Comparison of ENCODE assay signal across 14 cellular contexts in the genomic region with DNA sequence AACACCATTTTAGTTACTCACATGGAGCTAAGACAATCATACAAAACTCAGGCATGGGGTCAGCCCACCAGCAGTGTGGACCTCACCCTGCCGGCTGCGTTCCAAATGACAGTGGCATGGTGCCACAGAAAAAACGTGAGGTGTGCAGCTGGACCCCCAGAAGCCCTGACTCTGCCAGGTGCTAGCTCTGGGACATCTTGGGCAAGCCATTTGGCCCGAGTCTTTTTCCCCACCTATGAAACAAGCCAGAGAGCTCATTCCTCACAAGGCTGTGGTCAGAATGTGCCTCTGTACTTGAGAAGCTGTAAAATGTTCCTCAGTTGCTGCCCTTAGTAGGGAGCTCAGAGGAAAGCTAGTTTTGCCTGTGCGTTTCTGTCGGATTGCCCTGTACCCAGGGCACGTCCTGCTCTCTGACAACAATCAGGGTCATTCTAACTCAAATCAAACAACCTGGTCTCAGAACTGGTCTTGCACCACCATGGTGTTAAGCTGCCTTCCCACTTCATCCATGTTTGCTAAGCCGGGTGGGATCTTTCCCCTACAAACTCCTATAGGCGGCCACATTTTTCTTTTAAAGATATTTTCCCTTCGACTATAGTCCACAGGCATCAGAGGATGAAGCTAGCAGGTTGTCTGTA. TPM values are rescaled to one million over a fixed set of nuclear protein-coding genes. Genes with fewer than 3 reads are reported as not detected.
DNase-seq lines count a peak whose midpoint lies in the region; ATAC-seq and TF ChIP-seq lines count a peak whose summit lies in the region.
"Had no signal": no experiment of that assay in that cellular context is flagged by ENCODE, and none has a peak within 500 bp of the region (broad histone marks: within the 10 kb centered on the region; RNA-seq: fewer than 3 reads in every experiment).

No MANE protein-coding gene starts in this region.

- no peaks in the 10 kb centered on the region for H3K9me3 Mint-ChIP-seq in activated T-helper 17 cell treated with anti-CD3 and anti-CD28 coated beads, Interleukin-2, amount 50 U/mL, for 72 hours
- peaks cover 13% of the 10 kb centered on the region for H3K9me3 Mint-ChIP-seq in type B pancreatic cell
- H3K9me3 Mint-ChIP-seq: HFFc6 had no signal

- no peak for TF ChIP-seq POLR2A in heart left ventricle (IDR thresholded peaks at IDR 0.05)
- TF ChIP-seq POLR2A in right lobe of liver (IDR thresholded peaks at IDR 0.05) = peak; percentile 3
- no peak for TF ChIP-seq POLR2A in lower leg skin (IDR thresholded peaks at IDR 0.05)

- H3K27ac Mint-ChIP-seq in activated T-helper 17 cell treated with anti-CD3 and anti-CD28 coated beads, Interleukin-2, amount 50 U/mL, for 72 hours = peak overlapping the region; percentile 8
- peak overlapping the region; percentile 72 for H3K27ac Mint-ChIP-seq in type B pancreatic cell

- H3K27me3 ChIP-seq in left ventricle myocardium inferior (ENCODE audit: low read depth) = no peaks in the 10 kb centered on the region
- no peaks in the 10 kb centered on the region for H3K27me3 ChIP-seq in heart left ventricle
- no peaks in the 10 kb centered on the region for H3K27me3 ChIP-seq in right lobe of liver
- no peaks in the 10 kb centered on the region for H3K27me3 ChIP-seq in SK-N-SH (ENCODE audit: insufficient read depth)
- H3K27me3 ChIP-seq: left lung, tibial artery had no signal

- H3K4me1 Mint-ChIP-seq in activated T-helper 17 cell treated with anti-CD3 and anti-CD28 coated beads, Interleukin-2, amount 50 U/mL, for 72 hours = peaks cover 33% of the 10 kb centered on the region
- peaks cover 62% of the 10 kb centered on the region for H3K4me1 Mint-ChIP-seq in type B pancreatic cell (ENCODE audit: unreplicated experiment)

- TF ChIP-seq EP300 in SK-N-SH (IDR thresholded peaks at IDR 0.05; ENCODE audit: borderline replicate concordance in 1 of 2, low read depth in 1 of 2, low read length in 1 of 2) = no peak

- CTCF ChIA-PET in SK-N-SH (lab: Yijun Ruan, JAX) = no interaction called here

- intact Hi-C loops in left ventricle myocardium inferior (cut with micrococcal nuclease) (no loop called here), heart left ventricle (cut with DNase I) (no loop called here), right lobe of liver (cut with DNase I) (no loop called here), lower leg skin (cut with DNase I; ENCODE audit: low total_unique reads) (no loop called here)

- TF ChIP-seq CTCF in left ventricle myocardium inferior (IDR thresholded peaks at IDR 0.05; ENCODE audit: borderline replicate concordance) = no peak
- TF ChIP-seq CTCF in heart left ventricle (IDR thresholded peaks at IDR 0.05) = no peak
- TF ChIP-seq CTCF in right lobe of liver (IDR thresholded peaks at IDR 0.05) = no peak
- no peak for TF ChIP-seq CTCF in type B pancreatic cell (conservative IDR thresholded peaks at IDR 0.05)
- TF ChIP-seq CTCF in lower leg skin (IDR thresholded peaks at IDR 0.05) = no peak
- no peak for TF ChIP-seq CTCF in SK-N-SH (IDR thresholded peaks at IDR 0.05)

- H3K4me2 ChIP-seq in SK-N-SH = no peak overlapping the region

- H4K20me1 ChIP-seq in SK-N-SH (ENCODE audit: insufficient read depth) = no peaks in the 10 kb centered on the region

- no peak for TF ChIP-seq RAD21 in SK-N-SH (IDR thresholded peaks at IDR 0.05; ENCODE audit: low read length)

- no peak overlapping the region for H3K4me3 ChIP-seq in left ventricle myocardium inferior
- H3K4me3 ChIP-seq in heart left ventricle = no peak overlapping the region
- no peak overlapping the region for H3K4me3 ChIP-seq in right lobe of liver
- no peak overlapping the region for H3K4me3 ChIP-seq in lower leg skin (ENCODE audit: low read depth, poor library complexity, severe bottlenecking)
- H3K4me3 ChIP-seq in SK-N-SH (ENCODE audit: low read depth in 2 of 2, low read length in 1 of 2) = no peak overlapping the region
- H3K4me3 ChIP-seq: left lung, tibial artery had no signal

- H3K27ac ChIP-seq in left ventricle myocardium inferior (replicated peaks) (peak overlapping the region; percentile 54), heart left ventricle (peak overlapping the region in 3 of 12 donors; percentile 5 to 34 (median 8)), right lobe of liver (peak overlapping the region; percentile 48 to 84 (median 73)), SK-N-SH (ENCODE audit: low read depth in 2 of 2, low read length in 1 of 2) (no peak overlapping the region)
- H3K27ac ChIP-seq: tibial artery had no signal

- 74 to 91% (median 75%) methylated on average over 7 to 10 of the region's 10 CpGs for WGBS in heart left ventricle, 4 donors
- WGBS in right lobe of liver (ENCODE audit: insufficient coverage, low coverage, low lambda C conversion rate, missing lambda C conversion rate) = 10% methylated on average over 5 of the region's 10 CpGs
- WGBS in lower leg skin, 2 donors = 65 to 67% methylated on average over 10 of the region's 10 CpGs
- WGBS in SK-N-SH (ENCODE audit: low lambda C conversion rate) = 80% methylated on average over 9 of the region's 10 CpGs

- POLR2A ChIA-PET in SK-N-SH (lab: Yijun Ruan, JAX) = no interaction called here

- no peak overlapping the region for H3K4me3 Mint-ChIP-seq in activated T-helper 17 cell treated with anti-CD3 and anti-CD28 coated beads, Interleukin-2, amount 50 U/mL, for 72 hours
- no peak overlapping the region for H3K4me3 Mint-ChIP-seq in type B pancreatic cell
- H3K4me3 Mint-ChIP-seq: HFFc6 had no signal

- DNase-seq in left ventricle myocardium inferior (no peak), heart left ventricle (no peak), right lobe of liver (no peak), type B pancreatic cell (ENCODE audit: extremely low spot score, unreplicated experiment) (no peak), lower leg skin (ENCODE audit: low spot score in 2 of 2) (no peak), SK-N-SH (no peak), activated gamma-delta T cell treated with Interleukin-2 at 50 U/mL for 16 hours (no peak)
- DNase-seq: activated T-cell treated with anti-CD3 and anti-CD28 coated beads, Interleukin-2, amount 50 U/mL, for 1 hour; HFFc6; left lung; MM.1S; tibial artery had no signal

- H3K4me1 ChIP-seq in left ventricle myocardium inferior (peaks cover 47% of the 10 kb centered on the region), heart left ventricle (peaks cover 0 to 58% (median 24%) of the 10 kb centered on the region in 12 donors), right lobe of liver (peaks cover 0 to 64% (median 28%) of the 10 kb centered on the region in 4 donors), SK-N-SH (ENCODE audit: control insufficient read depth in 1 of 2, insufficient read depth in 2 of 2, low read depth in 1 of 2, low read length in 1 of 2) (peaks cover 0 to 15% of the 10 kb centered on the region in 2 experiments; a peak in 2 of 4 replicates)

- no peaks in the 10 kb centered on the region for H3K36me3 Mint-ChIP-seq in activated T-helper 17 cell treated with anti-CD3 and anti-CD28 coated beads, Interleukin-2, amount 50 U/mL, for 72 hours (ENCODE audit: low read depth)
- peaks cover 4% of the 10 kb centered on the region for H3K36me3 Mint-ChIP-seq in type B pancreatic cell

- H3K79me2 ChIP-seq in SK-N-SH (ENCODE audit: insufficient read depth) = no peaks in the 10 kb centered on the region

- no peaks in the 10 kb centered on the region for H3K9me2 ChIP-seq in SK-N-SH

- H3K9ac ChIP-seq in SK-N-SH = no peak overlapping the region

- ATAC-seq in heart left ventricle (no peak), right lobe of liver (peak; percentile 41 to 68 (median 63))
- no peak for ATAC-seq in activated T-helper 17 cell treated with anti-CD3 and anti-CD28 coated beads, Interleukin-2, amount 50 U/mL, for 72 hours (replicated peaks)
- ATAC-seq: SK-N-SH treated with all-trans-retinoic acid at 6 μM for 48 hours had no signal

- H3K27me3 Mint-ChIP-seq in activated T-helper 17 cell treated with anti-CD3 and anti-CD28 coated beads, Interleukin-2, amount 50 U/mL, for 72 hours = no peaks in the 10 kb centered on the region
- H3K27me3 Mint-ChIP-seq in type B pancreatic cell = no peaks in the 10 kb centered on the region

- H3K9me3 ChIP-seq in left ventricle myocardium inferior (replicated peaks) (no peaks in the 10 kb centered on the region), heart left ventricle (no peaks in the 10 kb centered on the region), right lobe of liver (no peaks in the 10 kb centered on the region), SK-N-SH (no peaks in the 10 kb centered on the region)
- H3K9me3 ChIP-seq: left lung, tibial artery had no signal

- no peaks in the 10 kb centered on the region for H3K36me3 ChIP-seq in left ventricle myocardium inferior
- H3K36me3 ChIP-seq in heart left ventricle = no peaks in the 10 kb centered on the region
- no peaks in the 10 kb centered on the region for H3K36me3 ChIP-seq in right lobe of liver
- no peaks in the 10 kb centered on the region for H3K36me3 ChIP-seq in SK-N-SH (replicated peaks in 1 of 2; ENCODE audit: control insufficient read depth in 1 of 2, insufficient read depth in 2 of 2, low read length in 1 of 2)
- H3K36me3 ChIP-seq: left lung, tibial artery had no signal

- H2AFZ ChIP-seq in SK-N-SH (ENCODE audit: low read depth) = no peak overlapping the region

- H3F3A ChIP-seq in SK-N-SH (replicated peaks; ENCODE audit: insufficient read depth) = no peaks in the 10 kb centered on the region

TF ChIP-seq in SK-N-SH, 30 proteins besides CTCF, POLR2A, EP300 and RAD21 (continues in another document):
- no peak for TF ChIP-seq FOSL2 (IDR thresholded peaks at IDR 0.05; ENCODE audit: borderline replicate concordance, low read depth)
- no peak for TF ChIP-seq RCOR1 (IDR thresholded peaks at IDR 0.05; ENCODE audit: low read length)
- no peak for TF ChIP-seq TAF1 (IDR thresholded peaks at IDR 0.05; ENCODE audit: borderline replicate concordance, low read depth, low read length)
- no peak for TF ChIP-seq FOXM1 (IDR thresholded peaks at IDR 0.05; ENCODE audit: low read depth)
- TF ChIP-seq JUND (IDR thresholded peaks at IDR 0.05) = no peak

RNA-seq across cellular contexts. Expression of a gene that starts 44.9 kb away (rescaled TPM):
- 1.5 TPM for total RNA-seq in left ventricle myocardium inferior
- 1 to 10 TPM in 2 of 9 donors, under 1 TPM in 6, not detected in 1; 0.16 to 1.4 (median 0.83) TPM for total RNA-seq in heart left ventricle
- polyA plus RNA-seq in heart left ventricle = under 1 TPM; 0.10 to 0.23 TPM
- total RNA-seq in activated T-helper 17 cell treated with anti-CD3 and anti-CD28 coated beads, Interleukin-2, amount 50 U/mL, for 72 hours = under 1 TPM; 0.17 to 0.26 TPM
- 100 to 1,000 TPM in 2 of 6 experiments, 10 to 100 TPM in 4; 31.1 to 213 (median 86.1) TPM for total RNA-seq in right lobe of liver
- total RNA-seq in type B pancreatic cell (ENCODE audit: low replicate concordance) = 10.9 and 33.1 TPM in 2 replicates
- under 1 TPM in 2 of 4 donors, not detected in 2; 0.13 to 0.71 TPM for total RNA-seq in lower leg skin
- polyA plus RNA-seq in SK-N-SH (2012; rRNA removed) = not detected in 2 replicates
- polyA plus RNA-seq in SK-N-SH (2012; cell fraction: cytosol; rRNA removed) = not detected in 2 replicates
- polyA plus RNA-seq in SK-N-SH (2012; cell fraction: nucleus; rRNA removed) = not detected in 2 replicates
- total RNA-seq: HFFc6 had no signal

Comparison
In these comparisons a context has a peak if more than half of its experiments do, and no peak if none do; other contexts are left out.
1. H3K27ac ChIP-seq: peak in left ventricle myocardium inferior (single experiment) and right lobe of liver (3 of 3); none in SK-N-SH (0 of 2).
2. ATAC-seq: peak in right lobe of liver (4 of 4); none in heart left ventricle (0 of 4) and activated T-helper 17 cell treated with anti-CD3 and anti-CD28 coated beads, Interleukin-2, amount 50 U/mL, for 72 hours (single experiment).